ENCODE assay signal across 1 cellular context in the genomic region with DNA sequence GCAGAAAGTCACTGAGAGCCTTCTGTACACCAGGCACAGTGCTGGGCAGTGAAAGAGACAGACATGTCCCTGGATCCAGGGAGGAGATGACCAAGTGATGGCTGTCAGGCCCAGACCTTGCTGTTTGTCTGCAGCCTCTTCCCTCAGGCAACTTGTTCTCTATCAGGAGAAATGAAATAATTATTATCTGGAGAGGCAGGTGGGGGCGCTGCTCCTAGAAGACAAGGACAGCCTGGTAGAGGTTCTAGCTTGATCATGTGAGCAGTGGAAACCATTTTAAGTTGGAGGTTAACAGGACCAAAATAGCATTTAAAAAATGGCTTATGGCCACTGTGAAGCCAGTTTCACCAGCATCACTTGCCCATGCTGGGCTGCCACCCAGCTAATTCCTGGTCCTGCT. TPM values are rescaled to one million over a fixed set of nuclear protein-coding genes. Genes with fewer than 3 reads are reported as not detected.
"Had no signal": no experiment of that assay in that cellular context is flagged by ENCODE, and none has a peak within 500 bp of the region (broad histone marks: within the 10 kb centered on the region; RNA-seq: fewer than 3 reads in every experiment).

No MANE protein-coding gene starts in this region.

RNA-seq across cellular contexts. Expression of a gene that starts 21.9 kb away (rescaled TPM):
- total RNA-seq: myocyte had no signal
